Comparison of ENCODE assay signal across 8 cellular contexts in the genomic region with DNA sequence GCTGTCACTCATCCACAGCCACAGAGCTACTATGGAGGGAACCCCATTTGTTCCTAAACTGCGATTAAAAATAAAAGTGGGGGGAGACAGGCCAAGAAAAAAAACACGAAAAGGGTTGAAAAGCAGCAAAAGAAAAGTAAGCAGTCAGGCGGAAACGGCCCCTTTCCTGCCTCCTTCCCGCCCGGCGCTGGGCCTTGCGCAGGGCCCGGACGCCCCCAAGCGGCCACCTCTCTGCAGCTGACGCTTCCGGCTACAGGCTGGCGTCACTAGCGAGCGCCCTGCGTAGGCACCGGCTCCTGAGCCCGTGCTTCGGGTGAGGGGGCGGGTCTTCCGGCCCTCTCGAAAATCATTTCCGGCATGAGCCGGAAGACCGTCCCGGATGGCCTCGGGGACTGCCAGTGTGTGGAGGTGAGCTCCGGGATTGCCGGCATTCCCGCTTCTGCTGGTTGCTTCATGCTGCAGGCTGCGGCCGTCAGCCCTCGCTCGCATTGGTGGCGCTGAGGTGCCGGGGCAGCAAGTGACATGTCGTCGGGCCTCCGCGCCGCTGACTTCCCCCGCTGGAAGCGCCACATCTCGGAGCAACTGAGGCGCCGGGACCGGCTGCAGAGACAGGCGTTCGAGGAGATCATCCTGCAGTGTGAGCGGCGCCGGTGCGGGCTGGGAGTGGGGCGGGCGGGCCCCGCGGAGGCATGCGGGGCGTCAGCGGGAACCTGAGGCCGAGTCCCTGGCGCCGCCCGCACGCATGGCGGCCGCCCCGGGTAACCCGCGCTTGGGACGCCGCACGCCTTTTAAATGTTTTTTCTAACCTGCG. TPM values are rescaled to one million over a fixed set of nuclear protein-coding genes. Genes with fewer than 3 reads are reported as not detected.
DNase-seq lines count a peak whose midpoint lies in the region; ATAC-seq and TF ChIP-seq lines count a peak whose summit lies in the region.

A gene (plus strand): TSS at position 368 of the 811 bp plus-strand sequence. CDS start 155 bp downstream, at position 523.

- peak within 1 kb of the TSS; percentile 85 for H3K4me3 ChIP-seq in CD8-positive, alpha-beta T cell (ENCODE audit: low read depth, low read length)
- H3K4me3 ChIP-seq in dorsolateral prefrontal cortex = peak within 1 kb of the TSS; percentile 50 to 99 (median 92)
- peak within 1 kb of the TSS; percentile 83 to 98 (median 94) for H3K4me3 ChIP-seq in right lobe of liver

- H3K36me3 ChIP-seq in CD8-positive, alpha-beta T cell (ENCODE audit: insufficient read depth, low read length) = peaks cover 6% of the 10 kb centered on the region
- H3K36me3 ChIP-seq in right lobe of liver = peaks cover 0 to 13% (median 0%) of the 10 kb centered on the region in 4 donors

- POLR2A ChIA-PET in CD8-positive, alpha-beta T cell (lab: Charles Lee) = interaction anchor here (0.6 to 2.8 kb wide), 17 partner anchors 10 to 701 kb away, joined by 3 to 35 read pairs (median 4); a partner anchor contains a TSS
- POLR2A ChIA-PET in activated CD4-positive, alpha-beta memory T cell treated with anti-CD3 and anti-CD28 coated beads for 36 hours (lab: Charles Lee) = interaction anchor here (0.7 to 4.3 kb wide), 8 partner anchors 17 to 634 kb away, joined by 3 to 23 read pairs (median 3); a partner anchor contains a TSS

- H3K4me1 Mint-ChIP-seq in CD8-positive, alpha-beta T cell (ENCODE audit: low read depth) = peaks cover 71% of the 10 kb centered on the region
- H3K4me1 Mint-ChIP-seq in activated CD4-positive, alpha-beta memory T cell treated with anti-CD3 and anti-CD28 coated beads for 36 hours (ENCODE audit: low read depth) = peaks cover 68% of the 10 kb centered on the region

- H3K36me3 Mint-ChIP-seq in CD8-positive, alpha-beta T cell = peaks cover 33% of the 10 kb centered on the region
- H3K36me3 Mint-ChIP-seq in activated CD4-positive, alpha-beta memory T cell treated with anti-CD3 and anti-CD28 coated beads for 36 hours = peaks cover 13% of the 10 kb centered on the region

- WGBS in right lobe of liver (ENCODE audit: insufficient coverage, low coverage, low lambda C conversion rate, missing lambda C conversion rate) = 0% methylated on average over 8 of the region's 75 CpGs

- no peaks in the 10 kb centered on the region for H3K9me3 Mint-ChIP-seq in CD8-positive, alpha-beta T cell
- no peaks in the 10 kb centered on the region for H3K9me3 Mint-ChIP-seq in activated CD4-positive, alpha-beta memory T cell treated with anti-CD3 and anti-CD28 coated beads for 36 hours

- intact Hi-C loops in CD8-positive, alpha-beta T cell (cut with DNase I, micrococcal nuclease) = loop anchor here (1.0 to 5.0 kb wide), 20 partner anchors 16 to 1469 kb away; a partner anchor contains a TSS
- intact Hi-C loops in activated CD4-positive, alpha-beta memory T cell treated with anti-CD3 and anti-CD28 coated beads for 36 hours (cut with micrococcal nuclease) = loop anchor here (1.0 to 5.0 kb wide), 9 partner anchors 17 to 645 kb away; a partner anchor contains a TSS
- intact Hi-C loops in dorsolateral prefrontal cortex (cut with DNase I) = loop anchor here (5.0 to 10.0 kb wide), 9 partner anchors 103 to 807 kb away; a partner anchor contains a TSS
- intact Hi-C loops in right lobe of liver (cut with DNase I) = no loop called here

- H3K9me3 ChIP-seq in CD8-positive, alpha-beta T cell (ENCODE audit: low read length) = no peaks in the 10 kb centered on the region
- no peaks in the 10 kb centered on the region for H3K9me3 ChIP-seq in right lobe of liver

- H3K4me1 ChIP-seq in CD8-positive, alpha-beta T cell (ENCODE audit: insufficient read depth, low read length) = peaks cover 59% of the 10 kb centered on the region
- peaks cover 0 to 25% (median 7%) of the 10 kb centered on the region in 4 donors for H3K4me1 ChIP-seq in right lobe of liver

- peak; percentile 89 to 97 (median 94) for DNase-seq in CD8-positive, alpha-beta T cell
- DNase-seq in HK-2 (ENCODE audit: unreplicated experiment) = peak; percentile 95
- peak; percentile 81 for DNase-seq in NCI-H82 treated with DMSO at 0.1 percent for 48 hours (lab: John Stamatoyannopoulos, UW; ENCODE audit: unreplicated experiment)
- DNase-seq in activated CD4-positive, alpha-beta memory T cell treated with anti-CD3 and anti-CD28 coated beads for 36 hours = peak; percentile 98
- peak; percentile 89 to 98 (median 96) for DNase-seq in dorsolateral prefrontal cortex
- DNase-seq in right lobe of liver = peak; percentile 97 to 98 (median 98)
- DNase-seq in stimulated activated CD4-positive, alpha-beta T cell treated with anti-CD3 and anti-CD28 coated beads, Interleukin-4, amount 100 ng/mL, for 4 hours = peak; percentile 93 to 95

- TF ChIP-seq CTCF in CD8-positive, alpha-beta T cell (IDR thresholded peaks at IDR 0.05) = peak; percentile 93
- TF ChIP-seq CTCF in dorsolateral prefrontal cortex (IDR thresholded peaks at IDR 0.05 in 54 of 56, conservative IDR thresholded peaks at IDR 0.05 in 2 of 56; ENCODE audit: low read depth in 1 of 56, partially characterized antibody in 56 of 56) (peak; percentile 87 to 100 (median 98)), right lobe of liver (IDR thresholded peaks at IDR 0.05) (peak; percentile 95 to 98 (median 96))

- H3K27me3 Mint-ChIP-seq in CD8-positive, alpha-beta T cell (ENCODE audit: low read depth) = no peaks in the 10 kb centered on the region
- no peaks in the 10 kb centered on the region for H3K27me3 Mint-ChIP-seq in activated CD4-positive, alpha-beta memory T cell treated with anti-CD3 and anti-CD28 coated beads for 36 hours

- CTCF ChIA-PET in CD8-positive, alpha-beta T cell (lab: Charles Lee) = interaction anchor here (0.6 to 2.8 kb wide), 40 partner anchors 8 to 642 kb away, joined by 3 to 20 read pairs (median 3); a partner anchor contains a TSS
- CTCF ChIA-PET in activated CD4-positive, alpha-beta memory T cell treated with anti-CD3 and anti-CD28 coated beads for 36 hours (lab: Charles Lee) = interaction anchor here (0.9 to 3.2 kb wide), 16 partner anchors 10 to 638 kb away, joined by 3 to 31 read pairs (median 4); a partner anchor contains a TSS

- peak within 1 kb of the TSS; percentile 90 for H3K4me3 Mint-ChIP-seq in CD8-positive, alpha-beta T cell
- peak within 1 kb of the TSS; percentile 91 for H3K4me3 Mint-ChIP-seq in activated CD4-positive, alpha-beta memory T cell treated with anti-CD3 and anti-CD28 coated beads for 36 hours

- H3K27ac Mint-ChIP-seq in CD8-positive, alpha-beta T cell = peak within 1 kb of the TSS; percentile 96
- H3K27ac Mint-ChIP-seq in activated CD4-positive, alpha-beta memory T cell treated with anti-CD3 and anti-CD28 coated beads for 36 hours = peak within 1 kb of the TSS; percentile 96

- ATAC-seq in CD8-positive, alpha-beta T cell = peak; percentile 94
- ATAC-seq in GM19452 (IDR thresholded peaks at IDR 0.05; ENCODE audit: unreplicated experiment) (peak; percentile 96), right lobe of liver (peak; percentile 97 to 100 (median 100))

- H3K27me3 ChIP-seq in CD8-positive, alpha-beta T cell (ENCODE audit: insufficient read depth, low read length) = no peaks in the 10 kb centered on the region
- no peaks in the 10 kb centered on the region for H3K27me3 ChIP-seq in dorsolateral prefrontal cortex
- H3K27me3 ChIP-seq in right lobe of liver = no peaks in the 10 kb centered on the region

- peak within 1 kb of the TSS; percentile 82 for H3K27ac ChIP-seq in CD8-positive, alpha-beta T cell (ENCODE audit: low read depth, low read length)
- H3K27ac ChIP-seq in dorsolateral prefrontal cortex (peak within 1 kb of the TSS in 58 of 59 donors; percentile 21 to 93 (median 80)), right lobe of liver (peak within 1 kb of the TSS; percentile 64 to 92 (median 85))

- TF ChIP-seq POLR2A in right lobe of liver (IDR thresholded peaks at IDR 0.05) = peak; percentile 95

RNA-seq across cellular contexts. Expression of the gene that starts here (rescaled TPM):
- total RNA-seq in CD8-positive, alpha-beta T cell = 100 to 1,000 TPM; 156 to 164 TPM
- 10 to 100 TPM; 27.0 to 30.5 TPM for total RNA-seq in activated CD4-positive, alpha-beta memory T cell treated with anti-CD3 and anti-CD28 coated beads for 36 hours
- 10 to 100 TPM; 32.3 to 74.5 (median 53.4) TPM for total RNA-seq in dorsolateral prefrontal cortex
- total RNA-seq in right lobe of liver = 10 to 100 TPM; 14.7 to 20.2 (median 17.9) TPM

Comparison
In these comparisons a context has a peak if more than half of its experiments do, and no peak if none do; other contexts are left out.
1. Peak in every context shown above with its lines: DNase-seq, ATAC-seq, H3K4me3 ChIP-seq and H3K27ac ChIP-seq.
2. intact Hi-C loops: an anchor here in CD8-positive, alpha-beta T cell (1.0 to 5.0 kb wide), activated CD4-positive, alpha-beta memory T cell treated with anti-CD3 and anti-CD28 coated beads for 36 hours (1.0 to 5.0 kb wide) and dorsolateral prefrontal cortex (5.0 to 10.0 kb wide); none called in right lobe of liver.